Comparison of ENCODE assay signal across 30 cellular contexts in genomic region chr1:68586766-68587165, GRCh38.
DNase-seq lines count a peak whose midpoint lies in the region; ATAC-seq and TF ChIP-seq lines count a peak whose summit lies in the region.
"Had no signal": no experiment of that assay in that cellular context is flagged by ENCODE, and none has a peak within 500 bp of the region (broad histone marks: within the 10 kb centered on the region; RNA-seq: fewer than 3 reads in every experiment).

No MANE protein-coding gene starts in this region.

- H3K27ac Mint-ChIP-seq in glutamatergic neuron (ENCODE audit: unreplicated experiment): peak overlapping the region; percentile 75
- H3K27ac Mint-ChIP-seq: B cell; CD14-positive monocyte; CD4-positive, alpha-beta memory T cell; CD4-positive, alpha-beta T cell; CD4-positive, CD25-positive, alpha-beta regulatory T cell; CD8-positive, alpha-beta T cell had no signal

- no peaks in the 10 kb centered on the region for H3K9me3 ChIP-seq in HEK293 (ENCODE audit: control insufficient read depth, insufficient read depth, low read depth, low read length)
- H3K9me3 ChIP-seq in left lung: peaks cover 0 to 9% of the 10 kb centered on the region in 2 donors
- H3K9me3 ChIP-seq: A549, BE2C, Caco-2 had no signal

- CTCF ChIA-PET in HEK293 (lab: Yijun Ruan, JAX): no interaction called here

- no peak overlapping the region for H3K4me3 ChIP-seq in HEK293 (ENCODE audit: low read depth, low read length)
- no peak overlapping the region for H3K4me3 ChIP-seq in left lung
- H3K4me3 ChIP-seq: A549; BLaER1; BLaER1 treated with 17β-estradiol and CSF1 and Interleukin-3, amounts not matched to agents 10 nM and 100 nM had no signal

- peak overlapping the region; percentile 66 for H3K4me3 Mint-ChIP-seq in glutamatergic neuron (ENCODE audit: unreplicated experiment)
- H3K4me3 Mint-ChIP-seq: B cell; CD14-positive monocyte; CD4-positive, alpha-beta memory T cell; CD4-positive, alpha-beta T cell; CD4-positive, CD25-positive, alpha-beta regulatory T cell; CD8-positive, alpha-beta memory T cell; CD8-positive, alpha-beta T cell had no signal

- no peak for ATAC-seq in left lung
- ATAC-seq: A549; CD8-positive, alpha-beta T cell had no signal

- no peaks in the 10 kb centered on the region for H3K4me1 Mint-ChIP-seq in glutamatergic neuron (ENCODE audit: low read depth, unreplicated experiment)
- H3K4me1 Mint-ChIP-seq: B cell; CD14-positive monocyte; CD4-positive, alpha-beta memory T cell; CD4-positive, CD25-positive, alpha-beta regulatory T cell; CD8-positive, alpha-beta memory T cell had no signal

- peaks cover 9% of the 10 kb centered on the region for H3K9me3 Mint-ChIP-seq in glutamatergic neuron (ENCODE audit: unreplicated experiment)

- H3K36me3 Mint-ChIP-seq in glutamatergic neuron (ENCODE audit: unreplicated experiment): peaks cover 5% of the 10 kb centered on the region
- H3K36me3 Mint-ChIP-seq: CD14-positive monocyte; CD4-positive, alpha-beta memory T cell; CD4-positive, CD25-positive, alpha-beta regulatory T cell; CD8-positive, alpha-beta memory T cell; CD8-positive, alpha-beta T cell had no signal

- POLR2A ChIA-PET in HEK293 (lab: Yijun Ruan, JAX): no interaction called here

- H3K4me1 ChIP-seq in HEK293 (ENCODE audit: control insufficient read depth, insufficient read depth, low read length): no peaks in the 10 kb centered on the region
- H3K4me1 ChIP-seq in left lung: no peaks in the 10 kb centered on the region
- H3K4me1 ChIP-seq: A549; BE2C; BLaER1; BLaER1 treated with 17β-estradiol and CSF1 and Interleukin-3, amounts not matched to agents 10 nM and 100 nM; Caco-2 had no signal

- TF ChIP-seq CTCF in HEK293 (tag by site-specific recombination; IDR thresholded peaks at IDR 0.05): no peak
- TF ChIP-seq CTCF in glutamatergic neuron (IDR thresholded peaks at IDR 0.05; ENCODE audit: partially characterized antibody, unreplicated experiment): no peak
- no peak for TF ChIP-seq CTCF in left lung (IDR thresholded peaks at IDR 0.05)

- H3K27me3 ChIP-seq in left lung: no peaks in the 10 kb centered on the region
- H3K27me3 ChIP-seq: BE2C; BLaER1; BLaER1 treated with 17β-estradiol and CSF1 and Interleukin-3, amounts not matched to agents 10 nM and 100 nM had no signal

- H3K27ac ChIP-seq in HEK293 (ENCODE audit: extremely low read depth, low read depth, low read length) (no peak overlapping the region), left lung (no peak overlapping the region)
- H3K27ac ChIP-seq: 22Rv1; A549; BLaER1; BLaER1 treated with 17β-estradiol and CSF1 and Interleukin-3, amounts not matched to agents 10 nM and 100 nM; C4-2B had no signal

- intact Hi-C loops in left lung (cut with DNase I) (no loop called here), posterior cingulate gyrus (cut with DNase I) (no loop called here)

- peaks cover 1% of the 10 kb centered on the region for H3K27me3 Mint-ChIP-seq in glutamatergic neuron (ENCODE audit: unreplicated experiment)
- H3K27me3 Mint-ChIP-seq: B cell; CD4-positive, alpha-beta memory T cell; CD4-positive, alpha-beta T cell; CD4-positive, CD25-positive, alpha-beta regulatory T cell; CD8-positive, alpha-beta memory T cell had no signal

- no peaks in the 10 kb centered on the region for H3K36me3 ChIP-seq in HEK293 (ENCODE audit: control insufficient read depth in 2 of 2, insufficient read depth in 1 of 2, low read length in 2 of 2)
- no peaks in the 10 kb centered on the region for H3K36me3 ChIP-seq in left lung
- H3K36me3 ChIP-seq: BE2C; BLaER1; BLaER1 treated with 17β-estradiol and CSF1 and Interleukin-3, amounts not matched to agents 10 nM and 100 nM had no signal

- DNase-seq in glutamatergic neuron (no peak), left lung (no peak), posterior cingulate gyrus (no peak)
- DNase-seq: 8988T; ACHN; AML-193; BE2C; C1 segment of cervical spinal cord; Caco-2; Calu3; CD4-positive, alpha-beta memory T cell; CD4-positive, alpha-beta T cell; CD4-positive, CD25-positive, alpha-beta regulatory T cell; CD8-positive, alpha-beta memory T cell; CD8-positive, alpha-beta T cell; COR-L47; DMS 273 treated with DMSO at 0.1 percent for 48 hours; DMS153; DMS79; DMS79 treated with DMSO at 0.1 percent for 48 hours; DND-41; EL had no signal

TF ChIP-seq in HEK293, 187 proteins besides CTCF, POLR2A, EP300 and RAD21:
- TF ChIP-seq ZFHX2 (tag by site-specific recombination; conservative IDR thresholded peaks at IDR 0.05) (no peak), ZNF704 (tag by site-specific recombination; IDR thresholded peaks at IDR 0.05) (no peak), ZNF610 (tag by site-specific recombination; IDR thresholded peaks at IDR 0.05; ENCODE audit: borderline replicate concordance) (no peak), ZNF510 (tag by site-specific recombination; IDR thresholded peaks at IDR 0.05; ENCODE audit: insufficient replicate concordance) (peak; percentile 99)
